23 cellular contexts compared by ENCODE assay signal in the genomic region with DNA sequence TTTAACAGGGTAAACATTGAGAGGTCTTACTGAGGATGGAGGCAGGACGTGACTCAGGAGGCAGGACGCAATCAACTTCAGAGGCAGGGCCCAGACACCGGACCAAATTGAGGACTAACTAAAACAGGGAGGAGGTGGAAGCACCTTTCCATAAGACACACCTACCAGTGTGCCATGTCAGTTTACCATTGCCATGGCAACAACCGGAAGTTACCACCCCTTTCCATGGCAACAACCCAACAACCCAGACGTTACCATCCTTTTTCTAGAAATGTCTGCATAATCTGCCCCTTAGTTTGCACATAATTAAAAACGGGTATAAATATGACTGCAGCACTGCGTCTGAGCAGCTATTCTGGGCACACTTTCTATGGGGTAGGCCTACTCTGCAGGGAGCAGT. TPM values are rescaled to one million over a fixed set of nuclear protein-coding genes. Genes with fewer than 3 reads are reported as not detected.
"Had no signal": no experiment of that assay in that cellular context is flagged by ENCODE, and none has a peak within 500 bp of the region (broad histone marks: within the 10 kb centered on the region; RNA-seq: fewer than 3 reads in every experiment).

No MANE protein-coding gene starts in this region.

- H3K4me3 Mint-ChIP-seq: activated CD4-positive, alpha-beta memory T cell treated with anti-CD3 and anti-CD28 coated beads for 36 hours; activated CD4-positive, alpha-beta T cell treated with anti-CD3 and anti-CD28 coated beads, Interleukin-2, amount 10 ng/mL, durations not matched to agents 7 days and 5 days; activated naive CD4-positive, alpha-beta T cell treated with anti-CD3 and anti-CD28 coated beads for 36 hours; activated naive CD8-positive, alpha-beta T cell; activated T-cell treated with anti-CD3 and anti-CD28 coated beads, Interleukin-2, amount 50 U/mL, for 4 hours; brain; central memory CD8-positive, alpha-beta T cell; T-helper 17 cell had no signal

- H3K27me3 Mint-ChIP-seq: brain had no signal

- ATAC-seq: activated T-cell treated with anti-CD3 and anti-CD28 coated beads, Interleukin-2, amount 50 U/mL, for 4 hours; T-helper 17 cell had no signal

- H3K4me3 ChIP-seq: Peyer's patch had no signal

- H3K27ac ChIP-seq: Peyer's patch had no signal

- DNase-seq: activated CD4-positive, alpha-beta memory T cell treated with anti-CD3 and anti-CD28 coated beads for 36 hours; activated CD4-positive, alpha-beta T cell treated with anti-CD3 and anti-CD28 coated beads, Interleukin-2, amount 10 ng/mL, durations not matched to agents 7 days and 5 days; activated CD4-positive, CD25-positive, alpha-beta regulatory T cell; activated CD8-positive, alpha-beta memory T cell treated with anti-CD3 and anti-CD28 coated beads for 24 hours; activated effector memory CD4-positive, alpha-beta T cell treated with anti-CD3 and anti-CD28 coated beads, Interleukin-2, amount 50 U/mL, for 16 hours; activated naive CD4-positive, alpha-beta T cell treated with anti-CD3 and anti-CD28 coated beads for 36 hours; activated T-cell treated with anti-CD3 and anti-CD28 coated beads, Interleukin-2, amount 50 U/mL, for 4 hours; amygdala; NCI-H1092; NCI-H1417 treated with DMSO at 0.1 percent for 48 hours; NCI-H1694; NCI-H2029; NCI-H345; NCI-H510A; NCI-H526 treated with DMSO at 0.1 percent for 48 hours; Peyer's patch; SHP77; T-helper 17 cell; T-helper 9 cell had no signal

- H3K9me3 ChIP-seq: Peyer's patch had no signal

- H3K36me3 ChIP-seq: Peyer's patch had no signal

- H3K27me3 ChIP-seq: Peyer's patch had no signal

- H3K36me3 Mint-ChIP-seq: activated CD4-positive, alpha-beta memory T cell treated with anti-CD3 and anti-CD28 coated beads for 36 hours; activated naive CD8-positive, alpha-beta T cell had no signal

- H3K9me3 Mint-ChIP-seq: activated CD4-positive, alpha-beta memory T cell treated with anti-CD3 and anti-CD28 coated beads for 36 hours; activated CD4-positive, alpha-beta T cell treated with anti-CD3 and anti-CD28 coated beads, Interleukin-2, amount 10 ng/mL, durations not matched to agents 7 days and 5 days; activated naive CD4-positive, alpha-beta T cell treated with anti-CD3 and anti-CD28 coated beads for 36 hours; activated T-cell treated with anti-CD3 and anti-CD28 coated beads, Interleukin-2, amount 50 U/mL, for 4 hours; central memory CD8-positive, alpha-beta T cell had no signal

- H3K27ac Mint-ChIP-seq: activated CD4-positive, alpha-beta memory T cell treated with anti-CD3 and anti-CD28 coated beads for 36 hours; activated CD4-positive, alpha-beta T cell treated with anti-CD3 and anti-CD28 coated beads, Interleukin-2, amount 10 ng/mL, durations not matched to agents 7 days and 5 days; activated naive CD4-positive, alpha-beta T cell treated with anti-CD3 and anti-CD28 coated beads for 36 hours; activated naive CD8-positive, alpha-beta T cell; brain; T-helper 17 cell had no signal

- H3K4me1 ChIP-seq: Peyer's patch had no signal

- H3K4me1 Mint-ChIP-seq: activated CD4-positive, alpha-beta T cell treated with anti-CD3 and anti-CD28 coated beads, Interleukin-2, amount 10 ng/mL, durations not matched to agents 7 days and 5 days; brain; central memory CD8-positive, alpha-beta T cell; T-helper 17 cell had no signal

RNA-seq across cellular contexts. Expression of gene SOX21, which starts 53.5 kb away (rescaled TPM):
- total RNA-seq: activated CD4-positive, alpha-beta memory T cell treated with anti-CD3 and anti-CD28 coated beads for 36 hours; activated CD4-positive, alpha-beta T cell treated with anti-CD3 and anti-CD28 coated beads, Interleukin-2, amount 10 ng/mL, durations not matched to agents 7 days and 5 days; activated naive CD4-positive, alpha-beta T cell treated with anti-CD3 and anti-CD28 coated beads for 36 hours; activated T-cell treated with anti-CD3 and anti-CD28 coated beads, Interleukin-2, amount 50 U/mL, for 4 hours; LHCN-M2; Peyer's patch; T-helper 17 cell had no signal
